In genomic region chr2:108625828-108626195, GRCh38 we compare ENCODE assay signal across 1 cellular context.
TF ChIP-seq lines count a peak whose summit lies in the region.

No MANE protein-coding gene starts in this region.

TF ChIP-seq in GM23338, 12 proteins besides CTCF, POLR2A, EP300 and RAD21 (continued from another document):
- no peak for TF ChIP-seq JUNB (IDR thresholded peaks at IDR 0.05; ENCODE audit: unreplicated experiment)
- no peak for TF ChIP-seq REST (IDR thresholded peaks at IDR 0.05; ENCODE audit: unreplicated experiment)
- TF ChIP-seq EZH2 (IDR thresholded peaks at IDR 0.05; ENCODE audit: low read depth, unreplicated experiment) = no peak
- no peak for TF ChIP-seq NANOG (IDR thresholded peaks at IDR 0.05; ENCODE audit: borderline replicate concordance)
